In genomic region chr4:134720030-134720429, GRCh38 we compare ENCODE assay signal across 34 cellular contexts.
"Had no signal": no experiment of that assay in that cellular context is flagged by ENCODE, and none has a peak within 500 bp of the region (broad histone marks: within the 10 kb centered on the region; RNA-seq: fewer than 3 reads in every experiment).

No MANE protein-coding gene starts in this region.

- H3K27me3 ChIP-seq: adrenal gland, ascending aorta, body of pancreas, brain microvascular endothelial cell, cardiac muscle cell had no signal

- H3K4me3 ChIP-seq: adrenal gland, ascending aorta, body of pancreas, breast epithelium, cardiac muscle cell had no signal

- DNase-seq: activated effector memory CD4-positive, alpha-beta T cell treated with anti-CD3 and anti-CD28 coated beads, Interleukin-2, amount 50 U/mL, for 16 hours; activated effector memory CD4-positive, alpha-beta T cell treated with Interleukin-2 at 50 U/mL for 16 hours; activated gamma-delta T cell; activated gamma-delta T cell treated with Interleukin-2 at 50 U/mL for 16 hours; activated naive CD4-positive, alpha-beta T cell; activated naive CD4-positive, alpha-beta T cell treated with anti-CD3 and anti-CD28 coated beads for 36 hours; activated naive CD4-positive, alpha-beta T cell treated with anti-CD3 and anti-CD28 coated beads, Interleukin-2, amount 10 ng/mL, durations not matched to agents 7 days and 5 days; activated naive CD4-positive, alpha-beta T cell treated with anti-CD3 and anti-CD28 coated beads, Interleukin-2, amount 50 U/mL, for 16 hours; activated naive CD4-positive, alpha-beta T cell treated with Interleukin-2 at 50 U/mL for 16 hours; activated naive CD8-positive, alpha-beta T cell treated with anti-CD3 and anti-CD28 coated beads for 36 hours; activated naive CD8-positive, alpha-beta T cell treated with anti-CD3 and anti-CD28 coated beads, Interleukin-2, amount 10 ng/mL, durations not matched to agents 7 days and 5 days; activated naive CD8-positive, alpha-beta T cell treated with anti-CD3 and anti-CD28 coated beads, Interleukin-2, amount 50 U/mL, for 24 hours; activated T-cell treated with anti-CD3 and anti-CD28 coated beads, Interleukin-2, amount 50 U/mL, for 1 hour; activated T-cell treated with anti-CD3 and anti-CD28 coated beads, Interleukin-2, amount 50 U/mL, for 24 hours; activated T-cell treated with anti-CD3 and anti-CD28 coated beads, Interleukin-2, amount 50 U/mL, for 4 hours; activated T-cell treated with anti-CD3 and anti-CD28 coated beads, Interleukin-2, amount 50 U/mL, for 48 hours; activated T-cell treated with anti-CD3 and anti-CD28 coated beads, Interleukin-2, amount 50 U/mL, for 72 hours; adrenal gland; amniotic stem cell; amygdala; anterior cingulate cortex; aorta; body of pancreas; brain microvascular endothelial cell; caudate nucleus; central memory CD4-positive, alpha-beta T cell; cerebellar nuclear complex had no signal

- H3K9me3 ChIP-seq: adrenal gland, ascending aorta, body of pancreas had no signal

- H3K27ac ChIP-seq: adrenal gland, ascending aorta, body of pancreas, brain microvascular endothelial cell, breast epithelium, cardiac muscle cell had no signal

- FAIRE-seq: astrocyte, bronchial epithelial cell had no signal

- H3K4me1 ChIP-seq: adrenal gland, ascending aorta, body of pancreas, breast epithelium had no signal

- ATAC-seq: activated naive CD4-positive, alpha-beta T cell treated with anti-CD3 and anti-CD28 coated beads, Interleukin-2, amount 50 U/mL, for 72 hours; activated naive CD8-positive, alpha-beta T cell treated with anti-CD3 and anti-CD28 coated beads, Interleukin-2, amount 50 U/mL, for 24 hours; activated T-cell treated with anti-CD3 and anti-CD28 coated beads, Interleukin-2, amount 50 U/mL, for 4 hours; activated T-cell treated with anti-CD3 and anti-CD28 coated beads, Interleukin-2, amount 50 U/mL, for 72 hours; activated T-helper 17 cell treated with anti-CD3 and anti-CD28 coated beads, Interleukin-2, amount 50 U/mL, for 72 hours; body of pancreas had no signal

- H3K36me3 ChIP-seq: adrenal gland, ascending aorta, brain microvascular endothelial cell, cardiac muscle cell had no signal
